34 cellular contexts compared by ENCODE assay signal in genomic region chrX:6812087-6812486, GRCh38.
"Had no signal": no experiment of that assay in that cellular context is flagged by ENCODE, and none has a peak within 500 bp of the region (broad histone marks: within the 10 kb centered on the region; RNA-seq: fewer than 3 reads in every experiment).

No MANE protein-coding gene starts in this region.

- H3K27ac ChIP-seq: KMS-11 had no signal

- H3K27me3 ChIP-seq: MG63 had no signal

- H3K9ac ChIP-seq: KMS-11 had no signal

- H3K4me2 ChIP-seq: KMS-11 had no signal

- H3K36me3 ChIP-seq: MG63 had no signal

- H3K9me3 ChIP-seq: MG63 had no signal

- H3K4me3 ChIP-seq: MG63 had no signal

- DNase-seq: Karpas-422, Kasumi-1, KG1, MG63, MM.1S, MV-4-11, NCI-H1048, NCI-H1092, NCI-H1092 treated with DMSO at 0.1 percent for 48 hours, NCI-H1105 treated with DMSO at 0.1 percent for 48 hours, NCI-H1417, NCI-H1417 treated with DMSO at 0.1 percent for 48 hours, NCI-H1436, NCI-H1436 treated with DMSO at 0.1 percent for 48 hours, NCI-H146, NCI-H1694, NCI-H1694 treated with DMSO at 0.1 percent for 48 hours, NCI-H187, NCI-H187 treated with DMSO at 0.1 percent for 48 hours, NCI-H1930, NCI-H2029, NCI-H2029 treated with DMSO at 0.1 percent for 48 hours, NCI-H2081, NCI-H2081 treated with DMSO at 0.1 percent for 48 hours, NCI-H2107, NCI-H2171, NCI-H2171 treated with DMSO at 0.1 percent for 48 hours, NCI-H2227 treated with DMSO at 0.1 percent for 48 hours, NCI-H226, NCI-H345, NCI-H446, NCI-H446 treated with DMSO at 0.1 percent for 48 hours, NCI-H510A had no signal
